ENCODE assay signal across 25 cellular contexts in the genomic region with DNA sequence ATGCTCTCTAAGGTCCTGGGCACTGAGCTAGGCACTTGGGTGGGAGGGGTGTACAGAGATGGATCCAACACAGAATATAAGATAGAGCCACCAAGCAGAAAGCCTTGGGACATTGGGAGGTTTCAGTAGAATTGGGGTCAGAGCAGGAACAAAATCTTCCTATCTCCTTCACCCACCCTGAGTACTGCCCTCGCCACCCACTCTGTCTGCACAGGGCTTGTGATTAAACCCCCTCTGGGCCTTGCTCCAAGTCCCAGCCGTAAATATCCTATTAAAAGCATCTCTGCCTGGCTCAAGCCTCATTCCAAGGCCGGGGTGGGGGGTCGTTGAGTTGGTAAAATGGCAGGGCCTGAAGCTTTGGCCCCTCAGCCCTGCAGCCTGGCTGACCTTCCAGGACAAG.
"Had no signal": no experiment of that assay in that cellular context is flagged by ENCODE, and none has a peak within 500 bp of the region (broad histone marks: within the 10 kb centered on the region; RNA-seq: fewer than 3 reads in every experiment).

No MANE protein-coding gene starts in this region.

- H3K4me1 ChIP-seq: parathyroid adenoma, psoas muscle, right lobe of liver, sigmoid colon, suprapubic skin, testis, transverse colon, upper lobe of right lung, uterus had no signal

- H3K36me3 ChIP-seq: neural progenitor cell, ovary, right lobe of liver, sigmoid colon, suprapubic skin, tibial artery, transverse colon, upper lobe of right lung, uterus had no signal

- H3K9me3 ChIP-seq: ovary, psoas muscle, right lobe of liver, sigmoid colon, suprapubic skin, testis, tibial artery, transverse colon, upper lobe of right lung, uterus had no signal

- H3K4me3 ChIP-seq: neural progenitor cell, ovary, psoas muscle, right lobe of liver, sigmoid colon, suprapubic skin, testis, tibial artery, transverse colon, upper lobe of right lung, uterus had no signal

- FAIRE-seq: small intestine had no signal

- H3K9ac ChIP-seq: neural progenitor cell, parathyroid adenoma had no signal

- DNase-seq: natural killer cell; occipital lobe; ovary; psoas muscle; right cardiac atrium; right lobe of liver; sigmoid colon; small intestine; stimulated activated CD4-positive, alpha-beta T cell treated with anti-CD3 and anti-CD28 coated beads, Interleukin-12 subunit alpha, Interleukin-12 subunit beta, amount 100 ng/mL, for 4 hours; stimulated activated CD4-positive, alpha-beta T cell treated with anti-CD3 and anti-CD28 coated beads, Interleukin-1b, Interleukin-23, amount 100 ng/mL, for 48 hours; stimulated activated CD4-positive, alpha-beta T cell treated with anti-CD3 and anti-CD28 coated beads, Interleukin-4, amount 100 ng/mL, for 1 hour; stimulated activated CD4-positive, alpha-beta T cell treated with anti-CD3 and anti-CD28 coated beads, Interleukin-4, amount 100 ng/mL, for 4 hours; stimulated activated CD8-positive, alpha-beta memory T cell treated with anti-CD3 and anti-CD28 coated beads, Interleukin-4, amount 100 ng/mL, for 48 hours; stimulated activated naive CD4-positive, alpha-beta T cell; stimulated activated naive CD8-positive, alpha-beta T cell treated with anti-CD3 and anti-CD28 coated beads, Interleukin-15, amount 100 ng/mL, for 72 hours; stimulated activated naive CD8-positive, alpha-beta T cell treated with anti-CD3 and anti-CD28 coated beads, Interleukin-15, Interleukin-2, amounts not matched to agents 100 U/mL and 50 U/mL, for 24 hours; testis; tibial artery; transverse colon; upper lobe of right lung; uterus had no signal

- H3K27me3 ChIP-seq: neural progenitor cell, ovary, right lobe of liver, testis, transverse colon, upper lobe of right lung, uterus had no signal

- H3K27ac ChIP-seq: neural progenitor cell, ovary, parathyroid adenoma, psoas muscle, right lobe of liver, sigmoid colon, suprapubic skin, testis, tibial artery, transverse colon, upper lobe of right lung, uterus had no signal

- ATAC-seq: natural killer cell; psoas muscle; right cardiac atrium; right lobe of liver; stimulated activated memory B cell treated with anti-CD40 and anti-IgM and Interleukin-4, amounts not matched to agents 10 μg/mL and 1 μg/mL and 100 μg/mL, for 72 hours; stimulated activated naive CD8-positive, alpha-beta T cell treated with anti-CD3 and anti-CD28 coated beads, Interleukin-15, amount 100 ng/mL, for 72 hours; stimulated activated naive CD8-positive, alpha-beta T cell treated with anti-CD3 and anti-CD28 coated beads, Interleukin-15, Interleukin-2, amounts not matched to agents 100 U/mL and 50 U/mL, for 24 hours; upper lobe of right lung had no signal
